Comparison of ENCODE assay signal across 9 cellular contexts in the genomic region with DNA sequence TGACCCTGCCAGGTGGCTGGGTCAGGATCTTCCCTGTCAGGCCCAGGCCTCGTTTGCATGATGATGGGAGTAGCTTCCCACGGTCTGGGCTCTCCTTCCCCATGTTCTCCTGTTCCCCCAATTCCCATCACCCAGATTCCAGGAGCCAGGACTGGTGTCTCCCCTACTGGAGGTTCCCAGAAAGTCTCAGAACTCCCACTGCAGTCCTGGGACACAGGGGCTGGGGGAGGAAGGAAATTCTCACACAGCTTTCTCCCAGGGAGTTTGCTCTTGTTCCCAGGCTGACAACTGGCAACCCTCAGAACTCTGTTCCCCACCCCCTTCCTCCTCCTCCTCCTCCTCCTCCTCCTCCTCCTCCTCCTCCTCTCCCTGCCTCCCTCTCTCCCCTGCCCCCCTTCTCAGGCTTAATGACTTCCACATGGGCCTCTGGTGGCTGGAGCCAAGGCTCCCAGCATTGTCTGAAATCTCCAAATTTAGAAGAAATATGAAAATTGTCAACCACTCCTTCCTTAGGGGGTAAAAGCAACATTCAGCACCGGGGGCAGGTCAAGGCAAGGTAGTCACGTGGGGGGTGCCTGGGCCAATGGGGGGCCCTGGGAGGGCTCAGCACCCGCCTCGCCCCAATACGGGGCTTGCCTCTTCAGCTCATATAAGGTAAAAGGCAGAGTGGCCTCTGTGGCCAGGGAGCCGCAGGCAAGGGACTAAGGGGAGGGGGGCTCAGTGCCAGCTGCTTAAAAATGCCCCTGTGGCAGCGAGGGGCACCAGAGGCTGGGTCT. TPM values are rescaled to one million over a fixed set of nuclear protein-coding genes. Genes with fewer than 3 reads are reported as not detected.
A peak's percentile ranks its signal among the peaks of the same experiment; 100 is the strongest.
DNase-seq lines count a peak whose midpoint lies in the region; ATAC-seq and TF ChIP-seq lines count a peak whose summit lies in the region.
"Had no signal": no experiment of that assay in that cellular context is flagged by ENCODE, and none has a peak within 500 bp of the region (broad histone marks: within the 10 kb centered on the region; RNA-seq: fewer than 3 reads in every experiment).

No MANE protein-coding gene starts in this region.

- intact Hi-C loops in left lung (cut with DNase I): no loop called here

- peak overlapping the region; percentile 50 to 79 for H3K27ac ChIP-seq in left lung
- H3K27ac ChIP-seq: PC-9 had no signal

- H3K36me3 ChIP-seq in left lung: no peaks in the 10 kb centered on the region

- TF ChIP-seq CTCF in HFF-Myc (IDR thresholded peaks at IDR 0.05; ENCODE audit: low read depth, low read length, missing control alignments): no peak
- TF ChIP-seq CTCF in left lung (IDR thresholded peaks at IDR 0.05): no peak

- DNase-seq in HFF-Myc (ENCODE audit: extremely low read depth, low read depth) (peak; percentile 92), dedifferentiated amniotic fluid mesenchymal stem cell (ENCODE audit: extremely low spot score) (peak; percentile 83), left lung (peak in 1 of 2 donors; percentile 71), stromal cell of bone marrow (ENCODE audit: low read depth) (peak; percentile 89), SKM-1 (lab: John Stamatoyannopoulos, UW; ENCODE audit: unreplicated experiment) (no peak), NCI-H526 treated with DMSO at 0.1 percent for 48 hours (lab: John Stamatoyannopoulos, UW) (no peak)
- DNase-seq: PC-9 had no signal

- peaks cover 0 to 3% of the 10 kb centered on the region in 2 donors for H3K4me1 ChIP-seq in left lung

- no peaks in the 10 kb centered on the region for H3K9me3 ChIP-seq in left lung

- ATAC-seq in left lung (peak; percentile 75), HG03139 (IDR thresholded peaks at IDR 0.05; ENCODE audit: unreplicated experiment) (no peak), GM21529 (IDR thresholded peaks at IDR 0.05; ENCODE audit: unreplicated experiment) (no peak)

- no peaks in the 10 kb centered on the region for H3K27me3 ChIP-seq in left lung

- H3K4me3 ChIP-seq in HFF-Myc (replicated peaks; ENCODE audit: low read depth, low read length) (peak overlapping the region; percentile 64), left lung (peak overlapping the region; percentile 35 to 44)
- H3K4me3 ChIP-seq: PC-9 had no signal

RNA-seq across cellular contexts. Expression of a gene that starts 27.3 kb away (rescaled TPM):
- total RNA-seq in left lung: under 1 TPM in 1 of 2 donors, not detected in 1; 0.42 TPM
- total RNA-seq: PC-9 had no signal

RNA-seq across cellular contexts. Expression of a gene that starts 48.5 kb away (rescaled TPM):
- total RNA-seq in left lung: 10 to 100 TPM in 1 of 2 donors, 1 to 10 TPM in 1; 9.0 to 10.5 TPM

Comparison
In these comparisons a context has a peak if more than half of its experiments do, and no peak if none do; other contexts are left out.
1. DNase-seq: peak in HFF-Myc (single experiment), dedifferentiated amniotic fluid mesenchymal stem cell (single experiment) and stromal cell of bone marrow (single experiment); none in SKM-1 (single experiment) and NCI-H526 treated with DMSO at 0.1 percent for 48 hours (single experiment).